In genomic region chr5:175573493-175574269, GRCh38 we compare ENCODE assay signal across 27 cellular contexts.
DNase-seq lines count a peak whose midpoint lies in the region; ATAC-seq, FAIRE-seq and TF ChIP-seq lines count a peak whose summit lies in the region.
"Had no signal": no experiment of that assay in that cellular context is flagged by ENCODE, and none has a peak within 500 bp of the region (broad histone marks: within the 10 kb centered on the region; RNA-seq: fewer than 3 reads in every experiment).

No MANE protein-coding gene starts in this region.

- 13 to 48% methylated on average over 5 to 15 of the region's 15 CpGs for WGBS in endodermal cell (ENCODE audit: insufficient coverage in 1 of 2, insufficient read length in 1 of 2), 2 experiments
- WGBS in small intestine, 3 donors = 45 to 52% (median 47%) methylated on average over 15 of the region's 15 CpGs

- no peaks in the 10 kb centered on the region for H3K36me3 Mint-ChIP-seq in activated naive CD8-positive, alpha-beta T cell treated with anti-CD3 and anti-CD28 coated beads, Interleukin-2, amount 10 ng/mL, durations not matched to agents 7 days and 5 days
- H3K36me3 Mint-ChIP-seq in activated naive CD8-positive, alpha-beta T cell treated with anti-CD3 and anti-CD28 coated beads for 36 hours = no peaks in the 10 kb centered on the region
- no peaks in the 10 kb centered on the region for H3K36me3 Mint-ChIP-seq in endodermal cell (ENCODE audit: low read depth)
- H3K36me3 Mint-ChIP-seq in activated T-cell treated with anti-CD3 and anti-CD28 coated beads, Interleukin-2, amount 50 U/mL, for 24 hours (ENCODE audit: low read depth) = no peaks in the 10 kb centered on the region
- H3K36me3 Mint-ChIP-seq: activated naive CD4-positive, alpha-beta T cell treated with anti-CD3 and anti-CD28 coated beads, Interleukin-2, amount 50 U/mL, for 24 hours; CD8-positive, alpha-beta memory T cell; immature natural killer cell had no signal

- no peaks in the 10 kb centered on the region for H3K9me3 ChIP-seq in endodermal cell (ENCODE audit: control insufficient read depth, low read length)
- H3K9me3 ChIP-seq in iPS-20b (ENCODE audit: insufficient read depth, low read depth, low read length) = no peaks in the 10 kb centered on the region
- no peaks in the 10 kb centered on the region for H3K9me3 ChIP-seq in small intestine (ENCODE audit: control insufficient read depth, low read depth)
- H3K9me3 ChIP-seq: ascending aorta, thyroid gland had no signal

- H3K27ac ChIP-seq in endodermal cell (ENCODE audit: low read depth, low read length) (no peak overlapping the region), iPS-20b (ENCODE audit: low read length) (no peak overlapping the region), small intestine (ENCODE audit: low read depth in 1 of 2, low read length in 1 of 2) (peak overlapping the region in 1 of 2 donors; percentile 86)
- H3K27ac ChIP-seq: ascending aorta, esophagus muscularis mucosa, thyroid gland had no signal

- H3K27ac Mint-ChIP-seq in activated naive CD8-positive, alpha-beta T cell treated with anti-CD3 and anti-CD28 coated beads, Interleukin-2, amount 10 ng/mL, durations not matched to agents 7 days and 5 days = peak overlapping the region; percentile 29
- no peak overlapping the region for H3K27ac Mint-ChIP-seq in activated naive CD8-positive, alpha-beta T cell treated with anti-CD3 and anti-CD28 coated beads for 36 hours
- H3K27ac Mint-ChIP-seq in endodermal cell = no peak overlapping the region
- H3K27ac Mint-ChIP-seq in activated T-cell treated with anti-CD3 and anti-CD28 coated beads, Interleukin-2, amount 50 U/mL, for 24 hours = no peak overlapping the region
- H3K27ac Mint-ChIP-seq: activated CD4-positive, alpha-beta T cell treated with anti-CD3 and anti-CD28 coated beads for 36 hours; activated naive CD4-positive, alpha-beta T cell treated with anti-CD3 and anti-CD28 coated beads, Interleukin-2, amount 50 U/mL, for 24 hours; activated T-cell treated with anti-CD3 and anti-CD28 coated beads, Interleukin-2, amount 50 U/mL, for 72 hours; immature natural killer cell had no signal

- peaks cover 2% of the 10 kb centered on the region for H3K9me3 Mint-ChIP-seq in activated naive CD8-positive, alpha-beta T cell treated with anti-CD3 and anti-CD28 coated beads, Interleukin-2, amount 10 ng/mL, durations not matched to agents 7 days and 5 days
- no peaks in the 10 kb centered on the region for H3K9me3 Mint-ChIP-seq in activated naive CD8-positive, alpha-beta T cell treated with anti-CD3 and anti-CD28 coated beads for 36 hours
- no peaks in the 10 kb centered on the region for H3K9me3 Mint-ChIP-seq in endodermal cell
- no peaks in the 10 kb centered on the region for H3K9me3 Mint-ChIP-seq in activated T-cell treated with anti-CD3 and anti-CD28 coated beads, Interleukin-2, amount 50 U/mL, for 24 hours
- H3K9me3 Mint-ChIP-seq: activated naive CD4-positive, alpha-beta T cell treated with anti-CD3 and anti-CD28 coated beads, Interleukin-2, amount 50 U/mL, for 24 hours; activated T-cell treated with anti-CD3 and anti-CD28 coated beads, Interleukin-2, amount 50 U/mL, for 72 hours had no signal

- no peak overlapping the region for H3K9ac ChIP-seq in endodermal cell (ENCODE audit: extremely low read depth, low read length, poor library complexity, severe bottlenecking)
- peak overlapping the region; percentile 47; the same call in 1 of the 2 replicates for H3K9ac ChIP-seq in iPS-20b (ENCODE audit: low read depth, low read length)

- no peaks in the 10 kb centered on the region for H3K27me3 ChIP-seq in endodermal cell (ENCODE audit: control insufficient read depth, insufficient read depth, low read length, poor library complexity, severe bottlenecking)
- H3K27me3 ChIP-seq in iPS-20b (ENCODE audit: insufficient read depth, low read length) = no peaks in the 10 kb centered on the region
- H3K27me3 ChIP-seq in small intestine (ENCODE audit: control insufficient read depth in 2 of 2, insufficient read depth in 2 of 2, low read length in 2 of 2) = no peaks in the 10 kb centered on the region
- H3K27me3 ChIP-seq: ascending aorta, thyroid gland had no signal

- POLR2A ChIA-PET in activated naive CD8-positive, alpha-beta T cell treated with anti-CD3 and anti-CD28 coated beads, Interleukin-2, amount 10 ng/mL, durations not matched to agents 7 days and 5 days (lab: Charles Lee) = no interaction called here

- no peak for ATAC-seq in activated naive CD8-positive, alpha-beta T cell treated with anti-CD3 and anti-CD28 coated beads, Interleukin-2, amount 10 ng/mL, durations not matched to agents 7 days and 5 days (ENCODE audit: low read depth)
- ATAC-seq: activated CD4-positive, alpha-beta T cell treated with anti-CD3 and anti-CD28 coated beads for 36 hours; activated T-cell treated with anti-CD3 and anti-CD28 coated beads, Interleukin-2, amount 50 U/mL, for 72 hours; stimulated activated naive CD8-positive, alpha-beta T cell treated with anti-CD3 and anti-CD28 coated beads, Interleukin-15, Interleukin-2, amounts not matched to agents 100 U/mL and 50 U/mL, for 24 hours had no signal

- H3K4me1 Mint-ChIP-seq in activated naive CD8-positive, alpha-beta T cell treated with anti-CD3 and anti-CD28 coated beads, Interleukin-2, amount 10 ng/mL, durations not matched to agents 7 days and 5 days = peaks cover 3% of the 10 kb centered on the region
- no peaks in the 10 kb centered on the region for H3K4me1 Mint-ChIP-seq in activated naive CD8-positive, alpha-beta T cell treated with anti-CD3 and anti-CD28 coated beads for 36 hours
- peaks cover 7% of the 10 kb centered on the region for H3K4me1 Mint-ChIP-seq in endodermal cell
- peaks cover 16% of the 10 kb centered on the region for H3K4me1 Mint-ChIP-seq in activated T-cell treated with anti-CD3 and anti-CD28 coated beads, Interleukin-2, amount 50 U/mL, for 24 hours (ENCODE audit: low read depth)
- H3K4me1 Mint-ChIP-seq: CD8-positive, alpha-beta memory T cell; immature natural killer cell had no signal

- no peak overlapping the region for H3K4me3 Mint-ChIP-seq in activated naive CD8-positive, alpha-beta T cell treated with anti-CD3 and anti-CD28 coated beads, Interleukin-2, amount 10 ng/mL, durations not matched to agents 7 days and 5 days
- H3K4me3 Mint-ChIP-seq in activated naive CD8-positive, alpha-beta T cell treated with anti-CD3 and anti-CD28 coated beads for 36 hours = no peak overlapping the region
- H3K4me3 Mint-ChIP-seq in endodermal cell = no peak overlapping the region
- no peak overlapping the region for H3K4me3 Mint-ChIP-seq in activated T-cell treated with anti-CD3 and anti-CD28 coated beads, Interleukin-2, amount 50 U/mL, for 24 hours
- H3K4me3 Mint-ChIP-seq: activated CD4-positive, alpha-beta T cell treated with anti-CD3 and anti-CD28 coated beads for 36 hours; activated naive CD4-positive, alpha-beta T cell treated with anti-CD3 and anti-CD28 coated beads, Interleukin-2, amount 50 U/mL, for 24 hours; activated T-cell treated with anti-CD3 and anti-CD28 coated beads, Interleukin-2, amount 50 U/mL, for 72 hours; immature natural killer cell had no signal

- no peak for DNase-seq in activated naive CD8-positive, alpha-beta T cell treated with anti-CD3 and anti-CD28 coated beads, Interleukin-2, amount 10 ng/mL, durations not matched to agents 7 days and 5 days
- no peak for DNase-seq in activated naive CD8-positive, alpha-beta T cell treated with anti-CD3 and anti-CD28 coated beads for 36 hours
- DNase-seq in endodermal cell (peak; percentile 66), small intestine (peak; percentile 32), SIG-M5 treated with dmso at 0.1 percent for 504 hours (lab: John Stamatoyannopoulos, UW; ENCODE audit: unreplicated experiment) (no peak), Kasumi-1 (lab: John Stamatoyannopoulos, UW) (no peak)
- no peak for DNase-seq in activated T-cell treated with anti-CD3 and anti-CD28 coated beads, Interleukin-2, amount 50 U/mL, for 24 hours
- DNase-seq: activated CD4-positive, alpha-beta T cell treated with anti-CD3 and anti-CD28 coated beads for 36 hours; activated T-cell treated with anti-CD3 and anti-CD28 coated beads, Interleukin-2, amount 50 U/mL, for 72 hours; AML-193; CD8-positive, alpha-beta memory T cell; DMS53; effector CD4-positive, alpha-beta T cell; GDM1; immature natural killer cell; NCI-H1048; NK-92 treated with Interleukin-12 subunit alpha and Interleukin-12 subunit beta, amount 100 ng/mL, for 24 hours; retina; stimulated activated CD4-positive, alpha-beta T cell treated with anti-CD3 and anti-CD28 coated beads, Interleukin-12 subunit alpha, Interleukin-12 subunit beta, amount 100 ng/mL, for 4 hours; stimulated activated CD4-positive, alpha-beta T cell treated with anti-CD3 and anti-CD28 coated beads, Interleukin-4, amount 100 ng/mL, for 4 hours; stimulated activated naive CD8-positive, alpha-beta T cell treated with anti-CD3 and anti-CD28 coated beads, Interleukin-15, Interleukin-2, amounts not matched to agents 100 U/mL and 50 U/mL, for 24 hours; thyroid gland had no signal

- H3K36me3 ChIP-seq in endodermal cell (ENCODE audit: control insufficient read depth, insufficient read depth, low read length) = no peaks in the 10 kb centered on the region
- H3K36me3 ChIP-seq in iPS-20b (ENCODE audit: insufficient read depth, low read depth, low read length) = no peaks in the 10 kb centered on the region
- H3K36me3 ChIP-seq in small intestine (ENCODE audit: control insufficient read depth in 2 of 2, insufficient read depth in 2 of 2, low read length in 2 of 2) = no peaks in the 10 kb centered on the region
- H3K36me3 ChIP-seq: ascending aorta, esophagus muscularis mucosa, thyroid gland had no signal

- H3K27me3 Mint-ChIP-seq in activated naive CD8-positive, alpha-beta T cell treated with anti-CD3 and anti-CD28 coated beads, Interleukin-2, amount 10 ng/mL, durations not matched to agents 7 days and 5 days = peaks cover 16% of the 10 kb centered on the region
- peaks cover 7% of the 10 kb centered on the region for H3K27me3 Mint-ChIP-seq in activated naive CD8-positive, alpha-beta T cell treated with anti-CD3 and anti-CD28 coated beads for 36 hours
- H3K27me3 Mint-ChIP-seq in endodermal cell (ENCODE audit: insufficient read depth) = peaks cover 25% of the 10 kb centered on the region
- peaks cover 10% of the 10 kb centered on the region for H3K27me3 Mint-ChIP-seq in activated T-cell treated with anti-CD3 and anti-CD28 coated beads, Interleukin-2, amount 50 U/mL, for 24 hours
- H3K27me3 Mint-ChIP-seq: activated naive CD4-positive, alpha-beta T cell treated with anti-CD3 and anti-CD28 coated beads, Interleukin-2, amount 50 U/mL, for 24 hours had no signal

- FAIRE-seq in small intestine (lab: Jason Lieb, UNC) = no peak
- FAIRE-seq: frontal cortex had no signal

- H3K4me3 ChIP-seq in endodermal cell (ENCODE audit: low read length) (no peak overlapping the region), iPS-20b (ENCODE audit: low read length) (peak overlapping the region; percentile 52; the same call in 1 of the 2 replicates), small intestine (ENCODE audit: low read depth in 1 of 2, low read length in 2 of 2) (no peak overlapping the region)
- H3K4me3 ChIP-seq: ascending aorta, esophagus muscularis mucosa, thyroid gland had no signal

- peaks cover 4% of the 10 kb centered on the region for H3K4me1 ChIP-seq in endodermal cell (ENCODE audit: control insufficient read depth, insufficient read depth, low read length)
- peaks cover 10% of the 10 kb centered on the region; the same call in 1 of the 2 replicates for H3K4me1 ChIP-seq in iPS-20b (ENCODE audit: insufficient read depth, low read length)
- H3K4me1 ChIP-seq in small intestine (ENCODE audit: control insufficient read depth in 2 of 2, insufficient read depth in 1 of 2, low read depth in 1 of 2, low read length in 1 of 2) = no peaks in the 10 kb centered on the region
- H3K4me1 ChIP-seq: ascending aorta, thyroid gland had no signal

- TF ChIP-seq CTCF in endodermal cell (conservative IDR thresholded peaks at IDR 0.05) = no peak

Comparison
In these comparisons a context has a peak if more than half of its experiments do, and no peak if none do; other contexts are left out.
1. DNase-seq: peak in endodermal cell (single experiment) and small intestine (single experiment); none in activated naive CD8-positive, alpha-beta T cell treated with anti-CD3 and anti-CD28 coated beads, Interleukin-2, amount 10 ng/mL, durations not matched to agents 7 days and 5 days (single experiment), activated naive CD8-positive, alpha-beta T cell treated with anti-CD3 and anti-CD28 coated beads for 36 hours (single experiment), SIG-M5 treated with dmso at 0.1 percent for 504 hours (single experiment), activated T-cell treated with anti-CD3 and anti-CD28 coated beads, Interleukin-2, amount 50 U/mL, for 24 hours (single experiment) and Kasumi-1 (0 of 2).